8 cellular contexts compared by ENCODE assay signal in the genomic region with DNA sequence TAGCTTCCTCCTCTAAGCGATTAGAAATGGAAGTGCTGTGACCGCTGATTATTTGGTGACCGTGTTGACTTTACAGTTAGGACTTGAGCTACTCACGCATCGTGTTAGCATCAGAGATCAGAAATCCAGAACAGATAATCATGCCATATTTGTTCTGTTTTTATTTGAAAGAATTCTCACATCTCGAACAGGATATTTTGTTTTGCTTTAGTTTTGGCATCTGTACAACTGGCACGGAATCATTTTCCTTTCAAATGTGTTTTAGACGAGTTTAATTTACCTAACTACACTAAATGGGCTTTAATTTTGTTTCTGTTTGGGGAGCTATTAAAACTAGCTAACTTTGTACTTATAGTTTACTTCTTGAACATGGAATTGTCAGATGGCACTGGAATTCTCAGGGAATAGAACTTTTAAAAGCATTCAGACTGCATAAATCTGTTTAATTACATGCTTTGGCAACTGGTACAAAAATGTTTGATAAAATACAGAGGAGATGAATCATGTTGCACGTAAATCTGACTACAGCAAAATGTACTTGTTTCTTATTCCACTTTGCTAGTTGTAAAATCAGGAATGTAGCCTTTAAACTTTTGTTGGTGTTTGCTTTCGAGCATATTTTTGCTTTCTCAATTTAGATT. TPM values are rescaled to one million over a fixed set of nuclear protein-coding genes. Genes with fewer than 3 reads are reported as not detected.
A peak's percentile ranks its signal among the peaks of the same experiment; 100 is the strongest.
DNase-seq lines count a peak whose midpoint lies in the region; ATAC-seq and TF ChIP-seq lines count a peak whose summit lies in the region.

No MANE protein-coding gene starts in this region.

- DNase-seq in NCI-H1092 treated with DMSO at 0.1 percent for 48 hours (lab: John Stamatoyannopoulos, UW) (peak; percentile 37), NCI-H1092 (lab: John Stamatoyannopoulos, UW) (no peak), SJCRH30 (no peak), epithelial cell of proximal tubule (ENCODE audit: low read depth) (no peak)

- peaks cover 5% of the 10 kb centered on the region for H3K79me2 ChIP-seq in parathyroid adenoma

- H3K36me3 ChIP-seq in SJCRH30 (peaks cover 36% of the 10 kb centered on the region), parathyroid adenoma (ENCODE audit: control insufficient read depth, insufficient read depth, low read length) (no peaks in the 10 kb centered on the region)

- peak overlapping the region; percentile 87 for H2AFZ ChIP-seq in parathyroid adenoma

- ATAC-seq in GM18511 (IDR thresholded peaks at IDR 0.05; ENCODE audit: unreplicated experiment), result no peak
- ATAC-seq in GM21529 (IDR thresholded peaks at IDR 0.05; ENCODE audit: unreplicated experiment), result no peak
- ATAC-seq in HG02759 (IDR thresholded peaks at IDR 0.05; ENCODE audit: unreplicated experiment), result no peak

- peak overlapping the region; percentile 81 for H3K27ac ChIP-seq in SJCRH30
- peak overlapping the region; percentile 89 for H3K27ac ChIP-seq in parathyroid adenoma

- H3K4me1 ChIP-seq in SJCRH30, result peaks cover 8% of the 10 kb centered on the region; the same call in 1 of the 2 replicates
- H3K4me1 ChIP-seq in parathyroid adenoma, result no peaks in the 10 kb centered on the region

- H3K9me3 ChIP-seq in SJCRH30 (replicated peaks), result no peaks in the 10 kb centered on the region
- H3K9me3 ChIP-seq in parathyroid adenoma (ENCODE audit: control insufficient read depth, low read length), result no peaks in the 10 kb centered on the region

- peak overlapping the region; percentile 73 for H3K9ac ChIP-seq in parathyroid adenoma

- no peak for TF ChIP-seq CTCF in epithelial cell of proximal tubule (conservative IDR thresholded peaks at IDR 0.05; ENCODE audit: low read depth, low read length)
- TF ChIP-seq CTCF in parathyroid adenoma (IDR thresholded peaks at IDR 0.05), result no peak

- peak overlapping the region; percentile 85 for H3K4me2 ChIP-seq in parathyroid adenoma (ENCODE audit: low read length)

- H3K27me3 ChIP-seq in SJCRH30 (no peaks in the 10 kb centered on the region), parathyroid adenoma (ENCODE audit: control insufficient read depth, insufficient read depth, low read length) (no peaks in the 10 kb centered on the region)

- peak overlapping the region; percentile 99 for H3K4me3 ChIP-seq in SJCRH30
- H3K4me3 ChIP-seq in epithelial cell of proximal tubule (ENCODE audit: low read depth, low read length), result peak overlapping the region; percentile 89
- H3K4me3 ChIP-seq in parathyroid adenoma (ENCODE audit: low read depth, low read length), result peak overlapping the region; percentile 75

RNA-seq across cellular contexts. Expression of a gene that starts 1.4 kb away (rescaled TPM):
- total RNA-seq in SJCRH30 (2014; rRNA removed; shearing (Covaris generic)), result 70.5 and 91.2 TPM in 2 replicates
- 95.4 and 112 TPM in 2 replicates for total RNA-seq in epithelial cell of proximal tubule
